13 cellular contexts compared by ENCODE assay signal in genomic region chr6:164114656-164115055, GRCh38.
DNase-seq lines count a peak whose midpoint lies in the region; FAIRE-seq lines count a peak whose summit lies in the region.
"Had no signal": no experiment of that assay in that cellular context is flagged by ENCODE, and none has a peak within 500 bp of the region (broad histone marks: within the 10 kb centered on the region; RNA-seq: fewer than 3 reads in every experiment).

No MANE protein-coding gene starts in this region.

- peak; percentile 15 for DNase-seq in cerebellar cortex (ENCODE audit: low spot score)
- peak; percentile 23 for DNase-seq in myocyte (ENCODE audit: low read depth)
- peak; percentile 43 for DNase-seq in pons (ENCODE audit: low spot score)
- DNase-seq in ureter (ENCODE audit: low spot score), result no peak
- no peak for DNase-seq in NCI-H82 (lab: John Stamatoyannopoulos, UW)
- no peak for DNase-seq in urothelium cell line (ENCODE audit: low spot score)
- DNase-seq: Calu3; CD8-positive, alpha-beta T cell; DMS79 treated with DMSO at 0.1 percent for 48 hours; HCEC 1CT had no signal

- FAIRE-seq in urothelium cell line (lab: Jason Lieb, UNC), result no peak
- FAIRE-seq: A549, GM12878, H54 had no signal

Comparison
In these comparisons a context has a peak if more than half of its experiments do, and no peak if none do; other contexts are left out.
1. DNase-seq: peak in cerebellar cortex (single experiment), myocyte (single experiment) and pons (single experiment); none in ureter (single experiment), NCI-H82 (single experiment) and urothelium cell line (single experiment).